ENCODE assay signal across 19 cellular contexts in genomic region chr1:204579681-204580080, GRCh38.
A peak's percentile ranks its signal among the peaks of the same experiment; 100 is the strongest.
DNase-seq lines count a peak whose midpoint lies in the region; ATAC-seq, FAIRE-seq and TF ChIP-seq lines count a peak whose summit lies in the region.
"Had no signal": no experiment of that assay in that cellular context is flagged by ENCODE, and none has a peak within 500 bp of the region (broad histone marks: within the 10 kb centered on the region; RNA-seq: fewer than 3 reads in every experiment).

No MANE protein-coding gene starts in this region.

- no peak for TF ChIP-seq CTCF in CD4-positive, alpha-beta T cell (IDR thresholded peaks at IDR 0.05)
- TF ChIP-seq CTCF in D721Med (IDR thresholded peaks at IDR 0.05; ENCODE audit: insufficient read depth, missing control alignments), result no peak

- H3K9me3 ChIP-seq in CD4-positive, alpha-beta T cell (ENCODE audit: control insufficient read depth, low read length), result no peaks in the 10 kb centered on the region
- H3K9me3 ChIP-seq in T-helper 17 cell (ENCODE audit: control insufficient read depth, low read length, poor library complexity, severe bottlenecking) (no peaks in the 10 kb centered on the region), muscle layer of duodenum (ENCODE audit: control insufficient read depth in 1 of 2, low read length in 2 of 2) (no peaks in the 10 kb centered on the region)
- H3K9me3 ChIP-seq: ascending aorta, esophagus squamous epithelium, tibial artery had no signal

- H3K27me3 ChIP-seq in CD4-positive, alpha-beta T cell (ENCODE audit: control insufficient read depth, insufficient read depth, low read length), result no peaks in the 10 kb centered on the region
- H3K27me3 ChIP-seq in muscle layer of duodenum (ENCODE audit: low read depth, low read length), result no peaks in the 10 kb centered on the region
- H3K27me3 ChIP-seq: ascending aorta, esophagus squamous epithelium, tibial artery had no signal

- POLR2A ChIA-PET in CD4-positive, alpha-beta T cell (lab: Charles Lee), result interaction anchor here (0.7 to 1.4 kb wide), 4 partner anchors 9 to 73 kb away, joined by 3 to 4 read pairs (median 3); no protein-coding TSS in a partner anchor

- no peaks in the 10 kb centered on the region for H3K9me3 Mint-ChIP-seq in T-helper 1 cell treated with Interleukin-12 subunit alpha and Interleukin-12 subunit beta and Interleukin-4 antibody, amounts not matched to agents 30 μg/mL and 1 μg/mL, for 36 hours
- no peaks in the 10 kb centered on the region for H3K9me3 Mint-ChIP-seq in CD4-positive, alpha-beta T cell

- H3K36me3 ChIP-seq in muscle layer of duodenum (ENCODE audit: control insufficient read depth in 1 of 2, insufficient read depth in 2 of 2, low read length in 2 of 2), result no peaks in the 10 kb centered on the region
- H3K36me3 ChIP-seq: ascending aorta, esophagus squamous epithelium, tibial artery had no signal

- peaks cover 9% of the 10 kb centered on the region in 2 donors for H3K4me1 ChIP-seq in muscle layer of duodenum (ENCODE audit: control insufficient read depth in 1 of 2, insufficient read depth in 2 of 2, low read length in 2 of 2)

- peaks cover 6% of the 10 kb centered on the region for H3K36me3 Mint-ChIP-seq in T-helper 1 cell treated with Interleukin-12 subunit alpha and Interleukin-12 subunit beta and Interleukin-4 antibody, amounts not matched to agents 30 μg/mL and 1 μg/mL, for 36 hours (ENCODE audit: low read depth)
- H3K36me3 Mint-ChIP-seq in CD4-positive, alpha-beta T cell (ENCODE audit: low read depth), result peaks cover 38% of the 10 kb centered on the region
- H3K36me3 Mint-ChIP-seq in T-helper 17 cell (ENCODE audit: low read depth), result no peaks in the 10 kb centered on the region

- H3K27ac ChIP-seq in CD4-positive, alpha-beta T cell (ENCODE audit: low read depth, low read length), result peak overlapping the region; percentile 25
- no peak overlapping the region for H3K27ac ChIP-seq in muscle layer of duodenum (ENCODE audit: low read length)
- H3K27ac ChIP-seq: ascending aorta, GM23248, tibial artery had no signal

- H3K27me3 Mint-ChIP-seq in T-helper 1 cell treated with Interleukin-12 subunit alpha and Interleukin-12 subunit beta and Interleukin-4 antibody, amounts not matched to agents 30 μg/mL and 1 μg/mL, for 36 hours (ENCODE audit: low read depth), result no peaks in the 10 kb centered on the region
- H3K27me3 Mint-ChIP-seq in CD4-positive, alpha-beta T cell, result no peaks in the 10 kb centered on the region
- no peaks in the 10 kb centered on the region for H3K27me3 Mint-ChIP-seq in T-helper 17 cell

- intact Hi-C loops in CD4-positive, alpha-beta T cell (cut with DNase I, micrococcal nuclease), result no loop called here

- CTCF ChIA-PET in CD4-positive, alpha-beta T cell (lab: Charles Lee), result no interaction called here

- peaks cover 32% of the 10 kb centered on the region for H3K4me1 Mint-ChIP-seq in T-helper 1 cell treated with Interleukin-12 subunit alpha and Interleukin-12 subunit beta and Interleukin-4 antibody, amounts not matched to agents 30 μg/mL and 1 μg/mL, for 36 hours (ENCODE audit: low read depth)
- H3K4me1 Mint-ChIP-seq in CD4-positive, alpha-beta T cell (ENCODE audit: low read depth), result peaks cover 43% of the 10 kb centered on the region
- peaks cover 38% of the 10 kb centered on the region for H3K4me1 Mint-ChIP-seq in T-helper 17 cell

- H3K4me3 Mint-ChIP-seq in T-helper 1 cell treated with Interleukin-12 subunit alpha and Interleukin-12 subunit beta and Interleukin-4 antibody, amounts not matched to agents 30 μg/mL and 1 μg/mL, for 36 hours, result peak overlapping the region; percentile 86
- peak overlapping the region; percentile 86 for H3K4me3 Mint-ChIP-seq in CD4-positive, alpha-beta T cell
- peak overlapping the region; percentile 96 for H3K4me3 Mint-ChIP-seq in T-helper 17 cell

- H3K27ac Mint-ChIP-seq in T-helper 1 cell treated with Interleukin-12 subunit alpha and Interleukin-12 subunit beta and Interleukin-4 antibody, amounts not matched to agents 30 μg/mL and 1 μg/mL, for 36 hours, result peak overlapping the region; percentile 97
- peak overlapping the region; percentile 88 for H3K27ac Mint-ChIP-seq in CD4-positive, alpha-beta T cell
- H3K27ac Mint-ChIP-seq in T-helper 17 cell, result peak overlapping the region; percentile 95

- no peak for ATAC-seq in CD4-positive, alpha-beta T cell (ENCODE audit: poor library complexity)
- ATAC-seq in T-helper 17 cell (peak; percentile 14), HG02798 (IDR thresholded peaks at IDR 0.05; ENCODE audit: poor library complexity, unreplicated experiment) (no peak), GM21381 (IDR thresholded peaks at IDR 0.05; ENCODE audit: unreplicated experiment) (no peak)

- H3K4me3 ChIP-seq in muscle layer of duodenum (ENCODE audit: low read depth in 1 of 2, low read length in 2 of 2), result peak overlapping the region; percentile 43 to 52
- H3K4me3 ChIP-seq: GM23248 had no signal

- no peak for FAIRE-seq in D721Med (lab: Jason Lieb, UNC)

- DNase-seq in T-helper 1 cell, result no peak
- no peak for DNase-seq in CD4-positive, alpha-beta T cell
- no peak for DNase-seq in T-helper 17 cell
- DNase-seq in D721Med (ENCODE audit: insufficient read length, low spot score), result no peak
- DNase-seq: 8988T; activated CD8-positive, alpha-beta memory T cell treated with anti-CD3 and anti-CD28 coated beads, Interleukin-2, amount 50 U/mL, for 48 hours; COR-L47; cortex of kidney; esophagus squamous epithelium; GM23248; KBM-7; kidney glomerular epithelial cell; NCI-H446 had no signal
